In genomic region chr19:36152886-36153525, GRCh38 we compare ENCODE assay signal across 10 cellular contexts. TPM values are rescaled to one million over a fixed set of nuclear protein-coding genes. Genes with fewer than 3 reads are reported as not detected.
DNase-seq lines count a peak whose midpoint lies in the region; ATAC-seq and TF ChIP-seq lines count a peak whose summit lies in the region.
"Had no signal": no experiment of that assay in that cellular context is flagged by ENCODE, and none has a peak within 500 bp of the region (broad histone marks: within the 10 kb centered on the region; RNA-seq: fewer than 3 reads in every experiment).

No MANE protein-coding gene starts in this region.

- no peaks in the 10 kb centered on the region for H3K9me3 ChIP-seq in IMR-90 (ENCODE audit: control insufficient read depth, insufficient read depth, low read length)
- no peaks in the 10 kb centered on the region for H3K9me3 ChIP-seq in heart left ventricle
- H3K9me3 ChIP-seq in skeletal muscle tissue (ENCODE audit: control insufficient read depth in 3 of 3, low read length in 3 of 3): no peaks in the 10 kb centered on the region

- H2BK120ac ChIP-seq in IMR-90 (ENCODE audit: low read depth, low read length): no peak overlapping the region

- no peak overlapping the region for H2BK15ac ChIP-seq in IMR-90 (ENCODE audit: low read depth, low read length)

- H3K27me3 ChIP-seq in IMR-90 (ENCODE audit: control insufficient read depth, insufficient read depth, low read length): no peaks in the 10 kb centered on the region
- no peaks in the 10 kb centered on the region for H3K27me3 ChIP-seq in heart left ventricle
- no peaks in the 10 kb centered on the region for H3K27me3 ChIP-seq in skeletal muscle tissue (ENCODE audit: control insufficient read depth in 3 of 3, insufficient read depth in 3 of 3, low read length in 3 of 3)

- no peak overlapping the region for H3K14ac ChIP-seq in IMR-90 (replicated peaks; ENCODE audit: low read depth, low read length)

- no peak overlapping the region for H3K56ac ChIP-seq in IMR-90 (ENCODE audit: extremely low read depth, insufficient read depth, low read length)

- POLR2A ChIA-PET in IMR-90 (lab: Charles Lee; ENCODE audit: unreplicated experiment): no interaction called here

- H3K18ac ChIP-seq in IMR-90 (ENCODE audit: low read depth, low read length): no peak overlapping the region

- peaks cover 10% of the 10 kb centered on the region for H4K20me1 ChIP-seq in IMR-90 (ENCODE audit: insufficient read depth, low read length)

- peak overlapping the region; percentile 37 for H2AK9ac ChIP-seq in IMR-90 (replicated peaks; ENCODE audit: low read depth, low read length, poor library complexity)

- BruUV-seq in IMR-90 (replicated peaks; lab: Mats Ljungman, UMichigan): no TSS peak

- H3K4ac ChIP-seq in IMR-90 (ENCODE audit: low read depth, low read length): 0 out of 2 replicates have a peak overlapping the region, but pooled peaks have one; percentile 10

- in situ Hi-C loops in IMR-90 (cut with MboI; ENCODE audit: low sequenced_read_pairs): no loop called here

- dilution Hi-C loops in IMR-90 (cut with HindIII; ENCODE audit: low sequenced_read_pairs, unreplicated experiment): no loop called here

- no peak overlapping the region for H4K91ac ChIP-seq in IMR-90 (ENCODE audit: insufficient read depth, low read depth, low read length)

- H3K9me1 ChIP-seq in IMR-90 (ENCODE audit: insufficient read depth, low read length): no peaks in the 10 kb centered on the region; the same call in 1 of the 2 replicates

- H3K79me1 ChIP-seq in IMR-90 (ENCODE audit: low read depth in 1 of 2, low read length in 2 of 2): peaks cover 4 to 28% of the 10 kb centered on the region in 2 experiments; a peak in 2 of 4 replicates

- H3K9ac ChIP-seq in IMR-90 (ENCODE audit: low read depth, low read length) (no peak overlapping the region), skeletal muscle tissue (ENCODE audit: low read depth in 1 of 3, low read length in 3 of 3) (peak overlapping the region; percentile 98 to 100 (median 99))

- no peak for TF ChIP-seq RAD21 in IMR-90 (IDR thresholded peaks at IDR 0.05; ENCODE audit: low read length)

- no peak overlapping the region for H3K27ac ChIP-seq in IMR-90 (ENCODE audit: insufficient read depth, low read length)
- peak overlapping the region; percentile 97 to 100 (median 99) for H3K27ac ChIP-seq in heart left ventricle
- peak overlapping the region; percentile 100 for H3K27ac ChIP-seq in skeletal muscle tissue (ENCODE audit: low read depth, low read length)

- DNase-seq in IMR-90: peak; percentile 13
- DNase-seq in heart left ventricle: peak in 1 of 5 donors; percentile 46
- no peak for DNase-seq in stimulated activated CD8-positive, alpha-beta memory T cell treated with anti-CD3 and anti-CD28 coated beads, Interleukin-4, amount 100 ng/mL, for 48 hours
- no peak for DNase-seq in nucleus accumbens (lab: John Stamatoyannopoulos, UW)
- DNase-seq: CD4-positive, alpha-beta memory T cell; NCI-H524; T-helper 2 cell had no signal

- no peak overlapping the region for H2BK20ac ChIP-seq in IMR-90 (ENCODE audit: low read depth, low read length)

- H3K4me3 ChIP-seq in IMR-90 (ENCODE audit: insufficient read depth, low read depth, low read length): no peak overlapping the region
- peak overlapping the region; percentile 57 to 94 (median 79) for H3K4me3 ChIP-seq in heart left ventricle
- H3K4me3 ChIP-seq in skeletal muscle tissue (ENCODE audit: low read length in 3 of 3): peak overlapping the region; percentile 75 to 89 (median 88)

- TF ChIP-seq POLR2A in IMR-90 (IDR thresholded peaks at IDR 0.05; ENCODE audit: low read depth, low read length) (no peak), heart left ventricle (IDR thresholded peaks at IDR 0.05) (no peak)

- H3K23ac ChIP-seq in IMR-90 (ENCODE audit: low read depth, low read length): no peak overlapping the region; the same call in 1 of the 2 replicates

- peak overlapping the region; percentile 77 for H2AFZ ChIP-seq in IMR-90 (replicated peaks; ENCODE audit: low read length, poor library complexity)

- no peak overlapping the region for H4K5ac ChIP-seq in IMR-90 (ENCODE audit: low read depth, low read length)

- H4K8ac ChIP-seq in IMR-90 (ENCODE audit: low read depth in 2 of 2, low read length in 2 of 2): peak overlapping the region in 1 of 2 experiments; percentile 2; a peak in 2 of 4 replicates

- peaks cover 25% of the 10 kb centered on the region for H3K36me3 ChIP-seq in IMR-90 (ENCODE audit: control insufficient read depth, insufficient read depth, low read length)
- H3K36me3 ChIP-seq in heart left ventricle: peaks cover 0 to 31% (median 28%) of the 10 kb centered on the region in 9 donors
- peaks cover 22 to 28% (median 23%) of the 10 kb centered on the region in 3 donors for H3K36me3 ChIP-seq in skeletal muscle tissue (ENCODE audit: control insufficient read depth in 3 of 3, insufficient read depth in 3 of 3, low read length in 3 of 3)

- 94% methylated on average over 3 of the region's 12 CpGs; no CpG with 5 or more reads in 1 of the 2 experiments for WGBS in IMR-90 (ENCODE audit: extremely low coverage in 2 of 2, insufficient read length in 1 of 2), 2 experiments
- WGBS in heart left ventricle, 4 donors: 65 to 71% (median 70%) methylated on average over 12 of the region's 12 CpGs

- H3K4me1 ChIP-seq in IMR-90 (ENCODE audit: control insufficient read depth, insufficient read depth, low read length) (peaks cover 6% of the 10 kb centered on the region; the same call in 1 of the 2 replicates), heart left ventricle (peaks cover 0 to 47% (median 25%) of the 10 kb centered on the region in 12 donors), skeletal muscle tissue (ENCODE audit: control insufficient read depth in 3 of 3, insufficient read depth in 3 of 3, low read length in 3 of 3) (peaks cover 27 to 33% (median 29%) of the 10 kb centered on the region in 3 donors)

- no peak overlapping the region for H3K4me2 ChIP-seq in IMR-90 (ENCODE audit: low read depth, low read length)

- ATAC-seq in IMR-90 (ENCODE audit: low read depth) (no peak; the same call in 1 of the 2 replicates), heart left ventricle (peak; percentile 1 to 44 (median 34)), GM18517 (IDR thresholded peaks at IDR 0.05; ENCODE audit: unreplicated experiment) (no peak)

- intact Hi-C loops in IMR-90 (cut with micrococcal nuclease): no loop called here
- intact Hi-C loops in heart left ventricle (cut with DNase I): loop anchor here in 5 of 10 donors (1.0 kb wide), 3 partner anchors 13 to 16 kb away; partner anchors contain the start of gene CAPNS1 (in 4 of the 5)

- TF ChIP-seq CTCF in IMR-90 (conservative IDR thresholded peaks at IDR 0.05; ENCODE audit: low read depth, low read length): no peak
- TF ChIP-seq CTCF in heart left ventricle (IDR thresholded peaks at IDR 0.05): no peak

- H2BK5ac ChIP-seq in IMR-90 (ENCODE audit: low read depth, low read length, poor library complexity, severe bottlenecking): no peak overlapping the region

- CTCF ChIA-PET in IMR-90 (lab: Yijun Ruan, JAX): interaction anchor here (0.6 to 0.9 kb wide), 4 partner anchors 9 to 75 kb away, joined by 3 to 6 read pairs (median 4); no protein-coding TSS in a partner anchor

- no peak overlapping the region for H2AK5ac ChIP-seq in IMR-90 (ENCODE audit: low read depth, low read length)

TF ChIP-seq in IMR-90, 13 proteins besides CTCF, POLR2A, EP300 and RAD21 (continues in another document):
- TF ChIP-seq USF2 (IDR thresholded peaks at IDR 0.05; ENCODE audit: low read depth, low read length) (no peak), NFE2L2 (IDR thresholded peaks at IDR 0.05; ENCODE audit: low read depth, low read length) (no peak)

RNA-seq across cellular contexts. Expression of gene COX7A1, which starts 0.8 kb away (rescaled TPM):
- total RNA-seq in IMR-90 (2012; rRNA removed): 0.54 and 1.1 TPM in 2 replicates
- 6.9 and 8.4 TPM in 2 replicates for polyA plus RNA-seq in IMR-90 (2012; rRNA removed)
- 2.9 and 3.3 TPM in 2 replicates for polyA plus RNA-seq in IMR-90 (2012; cell fraction: cytosol; rRNA removed)
- 1.3 and 1.6 TPM in 2 replicates for polyA plus RNA-seq in IMR-90 (2012; cell fraction: nucleus; rRNA removed; ENCODE audit: low replicate concordance)
- total RNA-seq in heart left ventricle: 1,000 to 10,000 TPM in 7 of 9 donors, 100 to 1,000 TPM in 2; 414 to 2,982 (median 2,187) TPM
- 1,000 to 10,000 TPM in 1 of 2 donors, 100 to 1,000 TPM in 1; 470 to 2,188 TPM for polyA plus RNA-seq in heart left ventricle
- total RNA-seq in skeletal muscle tissue: 141 TPM
- total RNA-seq: CD4-positive, alpha-beta memory T cell; progenitor cell of endocrine pancreas had no signal
- polyA plus RNA-seq: CD4-positive, alpha-beta memory T cell had no signal

RNA-seq across cellular contexts. Expression of gene CAPNS1, which starts 13.1 kb away (rescaled TPM):
- total RNA-seq in IMR-90 (2012; rRNA removed) (436 and 504 TPM in 2 replicates), heart left ventricle (1,000 to 10,000 TPM in 1 of 9 donors, 100 to 1,000 TPM in 8; 272 to 1,054 (median 860) TPM), skeletal muscle tissue (195 TPM)
- polyA plus RNA-seq in IMR-90 (2012; rRNA removed) (988 and 1,060 TPM in 2 replicates), heart left ventricle (1,000 to 10,000 TPM in 1 of 2 donors, 100 to 1,000 TPM in 1; 956 to 1,083 TPM)
- polyA plus RNA-seq in IMR-90 (2012; cell fraction: cytosol; rRNA removed): 249 and 1,026 TPM in 2 replicates
- 364 and 458 TPM in 2 replicates for polyA plus RNA-seq in IMR-90 (2012; cell fraction: nucleus; rRNA removed; ENCODE audit: low replicate concordance)

RNA-seq across cellular contexts. Expression of gene TBCB, which starts 37.7 kb away (rescaled TPM):
- 182 and 185 TPM in 2 replicates for total RNA-seq in IMR-90 (2012; rRNA removed)
- polyA plus RNA-seq in IMR-90 (2012; rRNA removed): 269 and 315 TPM in 2 replicates
- polyA plus RNA-seq in IMR-90 (2012; cell fraction: cytosol; rRNA removed): 337 and 453 TPM in 2 replicates
- 251 and 260 TPM in 2 replicates for polyA plus RNA-seq in IMR-90 (2012; cell fraction: nucleus; rRNA removed; ENCODE audit: low replicate concordance)
- total RNA-seq in heart left ventricle: 100 to 1,000 TPM in 6 of 9 donors, 10 to 100 TPM in 3; 89.8 to 146 (median 111) TPM
- 100 to 1,000 TPM; 109 to 171 TPM for polyA plus RNA-seq in heart left ventricle
- total RNA-seq in skeletal muscle tissue: 97.6 TPM

RNA-seq across cellular contexts. Expression of gene POLR2I, which starts 38.3 kb away (rescaled TPM):
- total RNA-seq in IMR-90 (2012; rRNA removed): 35.8 and 48.3 TPM in 2 replicates
- 59.7 and 105 TPM in 2 replicates for polyA plus RNA-seq in IMR-90 (2012; rRNA removed)
- 63.5 and 75.8 TPM in 2 replicates for polyA plus RNA-seq in IMR-90 (2012; cell fraction: cytosol; rRNA removed)
- polyA plus RNA-seq in IMR-90 (2012; cell fraction: nucleus; rRNA removed; ENCODE audit: low replicate concordance): 19.1 and 24.4 TPM in 2 replicates
- total RNA-seq in heart left ventricle: 100 to 1,000 TPM in 5 of 9 donors, 10 to 100 TPM in 4; 80.4 to 153 (median 107) TPM
- polyA plus RNA-seq in heart left ventricle: 100 to 1,000 TPM in 1 of 2 donors, 10 to 100 TPM in 1; 93.1 to 180 TPM
- 121 TPM for total RNA-seq in skeletal muscle tissue

RNA-seq across cellular contexts. Expression of gene OVOL3, which starts 42.1 kb away (rescaled TPM):
- total RNA-seq in IMR-90 (2012; rRNA removed): not detected in 2 replicates
- not detected in 2 replicates for polyA plus RNA-seq in IMR-90 (2012; rRNA removed)
- not detected in 2 replicates for polyA plus RNA-seq in IMR-90 (2012; cell fraction: cytosol; rRNA removed)
- polyA plus RNA-seq in IMR-90 (2012; cell fraction: nucleus; rRNA removed; ENCODE audit: low replicate concordance): 0.13 TPM in 1 of 2 replicates, not detected in the other
- not detected for total RNA-seq in heart left ventricle
- not detected for polyA plus RNA-seq in heart left ventricle
- total RNA-seq in skeletal muscle tissue: not detected
- total RNA-seq: CD4-positive, alpha-beta memory T cell; progenitor cell of endocrine pancreas had no signal
- polyA plus RNA-seq: CD4-positive, alpha-beta memory T cell had no signal

Comparison
In these comparisons a context has a peak if more than half of its experiments do, and no peak if none do; other contexts are left out.
1. ATAC-seq: peak in heart left ventricle (4 of 4); none in IMR-90 (single experiment) and GM18517 (single experiment).
2. RNA of gene COX7A1, which starts 0.8 kb away (total RNA-seq): 414 to 2,982 TPM in heart left ventricle and 141 TPM in skeletal muscle tissue (single experiment); 0.54 to 1.1 TPM in IMR-90; every median in the first group is over 10 times any median in the second.